11 cellular contexts compared by ENCODE assay signal in genomic region chr2:128638311-128638710, GRCh38.
DNase-seq lines count a peak whose midpoint lies in the region; ATAC-seq and TF ChIP-seq lines count a peak whose summit lies in the region.
"Had no signal": no experiment of that assay in that cellular context is flagged by ENCODE, and none has a peak within 500 bp of the region (broad histone marks: within the 10 kb centered on the region; RNA-seq: fewer than 3 reads in every experiment).

No MANE protein-coding gene starts in this region.

- in situ Hi-C loops in transverse colon (cut with MboI; ENCODE audit: low pct_ligation_motif_present in 1 of 4, low pct_unique_long_range_greater_than_20kb in 1 of 4, low sequenced_read_pairs in 3 of 4) = no loop called here

- H3K4me3 Mint-ChIP-seq in brain = peak overlapping the region in 4 of 5 experiments; percentile 4 to 47 (median 28)

- peaks cover 7% of the 10 kb centered on the region for H3K27me3 Mint-ChIP-seq in brain

- ATAC-seq in lower lobe of right lung (peak; percentile 29 to 30), HG03108 (IDR thresholded peaks at IDR 0.05; ENCODE audit: unreplicated experiment) (no peak)
- ATAC-seq: left colon had no signal

- peak overlapping the region; percentile 86 to 97 (median 91) for H3K27ac Mint-ChIP-seq in brain

- no peaks in the 10 kb centered on the region for H3K4me1 ChIP-seq in right atrium auricular region
- no peaks in the 10 kb centered on the region for H3K4me1 ChIP-seq in left ventricle myocardium inferior
- H3K4me1 ChIP-seq in lower lobe of right lung = no peaks in the 10 kb centered on the region
- H3K4me1 ChIP-seq in transverse colon = no peaks in the 10 kb centered on the region

- H3K27me3 ChIP-seq in right atrium auricular region = no peaks in the 10 kb centered on the region
- no peaks in the 10 kb centered on the region for H3K27me3 ChIP-seq in left ventricle myocardium inferior (ENCODE audit: low read depth)
- no peaks in the 10 kb centered on the region for H3K27me3 ChIP-seq in lower lobe of right lung (ENCODE audit: low read depth)
- no peaks in the 10 kb centered on the region for H3K27me3 ChIP-seq in transverse colon

- H3K36me3 Mint-ChIP-seq in brain = no peaks in the 10 kb centered on the region

- H3K36me3 ChIP-seq in right atrium auricular region (no peaks in the 10 kb centered on the region), left ventricle myocardium inferior (no peaks in the 10 kb centered on the region), lower lobe of right lung (no peaks in the 10 kb centered on the region), transverse colon (no peaks in the 10 kb centered on the region)

- no peaks in the 10 kb centered on the region for H3K9me3 ChIP-seq in right atrium auricular region
- H3K9me3 ChIP-seq in left ventricle myocardium inferior (replicated peaks) = no peaks in the 10 kb centered on the region
- no peaks in the 10 kb centered on the region for H3K9me3 ChIP-seq in lower lobe of right lung
- H3K9me3 ChIP-seq in transverse colon = no peaks in the 10 kb centered on the region

- H3K4me1 Mint-ChIP-seq in brain = peaks cover 75% of the 10 kb centered on the region

- TF ChIP-seq POLR2A in transverse colon (IDR thresholded peaks at IDR 0.05) = no peak

- WGBS in transverse colon (ENCODE audit: low coverage in 1 of 2), 2 donors = 38 to 72% methylated on average over 7 to 9 of the region's 9 CpGs

- TF ChIP-seq CTCF in right atrium auricular region (IDR thresholded peaks at IDR 0.05) (no peak), left ventricle myocardium inferior (IDR thresholded peaks at IDR 0.05; ENCODE audit: borderline replicate concordance) (no peak), brain (conservative IDR thresholded peaks at IDR 0.05) (no peak), lower lobe of right lung (IDR thresholded peaks at IDR 0.05) (no peak), transverse colon (IDR thresholded peaks at IDR 0.05) (no peak)

- peak; percentile 58 for DNase-seq in right atrium auricular region (ENCODE audit: low spot score)
- DNase-seq in left ventricle myocardium inferior = no peak
- peak; percentile 58 for DNase-seq in lower lobe of right lung
- no peak for DNase-seq in stimulated activated CD4-positive, alpha-beta T cell treated with anti-CD3 and anti-CD28 coated beads, Interleukin-2, amount 100 ng/mL, for 24 hours
- no peak for DNase-seq in activated naive CD4-positive, alpha-beta T cell treated with anti-CD3 and anti-CD28 coated beads, Interleukin-2, amount 50 U/mL, for 16 hours
- DNase-seq in transverse colon = no peak
- DNase-seq: central memory CD4-positive, alpha-beta T cell; stimulated activated CD4-positive, alpha-beta T cell treated with anti-CD3 and anti-CD28 coated beads, Interleukin-4, amount 100 ng/mL, for 4 hours had no signal

- intact Hi-C loops in left ventricle myocardium inferior (cut with micrococcal nuclease) (no loop called here), lower lobe of right lung (cut with DNase I) (no loop called here), transverse colon (cut with DNase I; ENCODE audit: low total_unique reads) (no loop called here)

- H3K27ac ChIP-seq in right atrium auricular region = no peak overlapping the region
- no peak overlapping the region for H3K27ac ChIP-seq in left ventricle myocardium inferior (replicated peaks)
- H3K27ac ChIP-seq in lower lobe of right lung = no peak overlapping the region
- H3K27ac ChIP-seq in transverse colon = no peak overlapping the region

- peaks cover 0 to 3% (median 0%) of the 10 kb centered on the region in 5 experiments for H3K9me3 Mint-ChIP-seq in brain

- no peak overlapping the region for H3K4me3 ChIP-seq in right atrium auricular region
- no peak overlapping the region for H3K4me3 ChIP-seq in left ventricle myocardium inferior
- H3K4me3 ChIP-seq in lower lobe of right lung = no peak overlapping the region
- H3K4me3 ChIP-seq in transverse colon = no peak overlapping the region

- no peak for TF ChIP-seq EP300 in transverse colon (IDR thresholded peaks at IDR 0.05; ENCODE audit: low read depth)

Comparison
In these comparisons a context has a peak if more than half of its experiments do, and no peak if none do; other contexts are left out.
1. DNase-seq: peak in right atrium auricular region (single experiment) and lower lobe of right lung (single experiment); none in left ventricle myocardium inferior (single experiment), stimulated activated CD4-positive, alpha-beta T cell treated with anti-CD3 and anti-CD28 coated beads, Interleukin-2, amount 100 ng/mL, for 24 hours (0 of 2), activated naive CD4-positive, alpha-beta T cell treated with anti-CD3 and anti-CD28 coated beads, Interleukin-2, amount 50 U/mL, for 16 hours (single experiment) and transverse colon (single experiment).